Comparison of ENCODE assay signal across 25 cellular contexts in genomic region chr4:21543514-21543913, GRCh38.
"Had no signal": no experiment of that assay in that cellular context is flagged by ENCODE, and none has a peak within 500 bp of the region (broad histone marks: within the 10 kb centered on the region; RNA-seq: fewer than 3 reads in every experiment).

No MANE protein-coding gene starts in this region.

- DNase-seq: activated CD4-positive, alpha-beta T cell treated with anti-CD3 and anti-CD28 coated beads for 4 hours; activated CD4-positive, alpha-beta T cell treated with anti-CD3 and anti-CD28 coated beads, Interleukin-2, amount 50 U/mL, for 4 hours; activated naive CD4-positive, alpha-beta T cell; activated T-cell treated with anti-CD3 and anti-CD28 coated beads for 4 hours; activated T-cell treated with anti-CD3 and anti-CD28 coated beads, Interleukin-2, amount 50 U/mL, for 72 hours; anterior cingulate cortex; body of pancreas; dorsolateral prefrontal cortex; effector memory CD8-positive, alpha-beta T cell; foreskin keratinocyte; heart right ventricle; left ventricle myocardium superior; naive B cell; right cardiac atrium; stimulated activated CD4-positive, alpha-beta T cell treated with anti-CD3 and anti-CD28 coated beads, Interleukin-15, amount 100 ng/mL, for 24 hours; stimulated activated CD4-positive, alpha-beta T cell treated with anti-CD3 and anti-CD28 coated beads, Interleukin-2, amount 100 ng/mL, for 24 hours; stimulated activated naive CD4-positive, alpha-beta T cell; T-helper 1 cell; tibial artery; upper lobe of right lung had no signal

- FAIRE-seq: endothelial cell of umbilical vein had no signal

- H3K9me3 ChIP-seq: body of pancreas, suprapubic skin, tibial artery, upper lobe of right lung had no signal

- H3K4me1 ChIP-seq: body of pancreas, esophagus muscularis mucosa, foreskin keratinocyte, heart right ventricle, suprapubic skin, tibial artery, upper lobe of right lung had no signal

- H3K36me3 ChIP-seq: esophagus muscularis mucosa, heart right ventricle, suprapubic skin, tibial artery, upper lobe of right lung had no signal

- H3K27ac ChIP-seq: body of pancreas, coronary artery, dorsolateral prefrontal cortex, esophagus muscularis mucosa, foreskin keratinocyte, heart right ventricle, suprapubic skin, tibial artery, upper lobe of right lung had no signal

- ATAC-seq: activated naive CD4-positive, alpha-beta T cell treated with anti-CD3 and anti-CD28 coated beads, Interleukin-2, amount 50 U/mL, for 72 hours; activated T-cell treated with anti-CD3 and anti-CD28 coated beads, Interleukin-2, amount 50 U/mL, for 72 hours; body of pancreas; effector memory CD8-positive, alpha-beta T cell; foreskin keratinocyte; heart right ventricle; left ventricle myocardium superior; upper lobe of right lung had no signal

- H3K4me3 ChIP-seq: body of pancreas, coronary artery, dorsolateral prefrontal cortex, esophagus muscularis mucosa, heart right ventricle, suprapubic skin, tibial artery, upper lobe of right lung had no signal

- H3K27me3 ChIP-seq: body of pancreas, dorsolateral prefrontal cortex, esophagus muscularis mucosa, foreskin keratinocyte, heart right ventricle, suprapubic skin, tibial artery, upper lobe of right lung had no signal
